7 cellular contexts compared by ENCODE assay signal in the genomic region with DNA sequence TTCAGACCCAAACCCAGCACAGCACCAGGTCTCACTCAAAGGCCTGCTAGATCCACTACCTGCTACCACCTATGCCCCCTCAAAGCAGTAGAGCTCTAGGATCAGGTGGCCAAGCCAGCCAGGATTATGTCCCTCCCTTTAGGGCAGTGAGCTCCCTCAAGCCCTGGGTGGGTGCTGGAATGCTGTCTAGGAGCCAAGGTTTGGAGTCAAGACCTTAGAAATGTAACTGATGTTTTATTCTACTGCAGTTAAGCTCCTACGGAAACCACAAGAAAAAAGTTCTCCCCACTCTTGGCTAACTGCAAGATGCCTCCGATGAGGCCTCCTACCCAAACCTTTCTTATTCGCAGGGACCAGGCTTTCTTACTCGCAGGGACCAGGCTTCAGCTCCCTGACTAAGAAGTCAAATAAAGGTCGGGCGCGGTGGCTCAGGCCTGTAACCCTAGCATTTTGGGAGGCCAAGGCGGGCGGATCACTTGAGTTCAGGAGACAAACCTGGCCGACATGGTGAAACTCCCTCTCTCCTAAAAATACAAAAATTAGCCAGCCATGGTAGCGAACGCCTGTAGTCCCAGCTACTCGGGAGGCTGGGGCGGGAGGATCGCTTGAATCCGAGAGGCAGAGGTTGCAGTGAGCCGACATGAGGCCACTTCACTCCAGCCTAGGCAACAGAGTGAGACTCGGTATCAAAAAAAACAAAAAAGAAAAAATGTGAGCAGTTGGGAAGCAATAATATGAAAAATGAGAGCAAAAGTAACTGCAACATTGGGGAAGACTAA. TPM values are rescaled to one million over a fixed set of nuclear protein-coding genes. Genes with fewer than 3 reads are reported as not detected.
DNase-seq lines count a peak whose midpoint lies in the region; ATAC-seq, FAIRE-seq and TF ChIP-seq lines count a peak whose summit lies in the region.

No MANE protein-coding gene starts in this region.

- TF ChIP-seq CTCF in HL-60 (IDR thresholded peaks at IDR 0.05; ENCODE audit: insufficient read depth, low read length) (no peak), VCaP (conservative IDR thresholded peaks at IDR 0.05) (no peak)

- peaks cover 2% of the 10 kb centered on the region for H3K4me1 ChIP-seq in right cardiac atrium (ENCODE audit: control insufficient read depth, insufficient read depth, low read length)

- no peaks in the 10 kb centered on the region for H3K9me3 ChIP-seq in right cardiac atrium (ENCODE audit: control insufficient read depth, low read length)

- intact Hi-C loops in right cardiac atrium (cut with DNase I): no loop called here

- DNase-seq in HL-60 (ENCODE audit: low read depth in 1 of 2, low spot score in 1 of 2): no peak
- DNase-seq in right cardiac atrium: peak; percentile 27 to 71 (median 44)
- DNase-seq in stimulated activated CD8-positive, alpha-beta memory T cell treated with anti-CD3 and anti-CD28 coated beads, Interleukin-4, amount 100 ng/mL, for 48 hours: peak; percentile 37
- DNase-seq in ACHN: no peak
- no peak for DNase-seq in RCC 7860 (ENCODE audit: low spot score)

- H3K27ac ChIP-seq in HL-60 (replicated peaks) (peak overlapping the region; percentile 99), VCaP (peak overlapping the region; percentile 80), right cardiac atrium (ENCODE audit: low read length) (peak overlapping the region; percentile 44)

- in situ Hi-C loops in ACHN (cut with HindIII; ENCODE audit: low pct_ligation_motif_present, low pct_unique_long_range_greater_than_20kb, low sequenced_read_pairs): no loop called here

- ATAC-seq in right cardiac atrium (no peak), HG03378 (IDR thresholded peaks at IDR 0.05; ENCODE audit: unreplicated experiment) (no peak)

- WGBS in right cardiac atrium: 87% methylated on average over 18 of the region's 18 CpGs

- no peak overlapping the region for H3K4me3 ChIP-seq in HL-60 (replicated peaks; ENCODE audit: insufficient read depth, low read length)
- no peak overlapping the region for H3K4me3 ChIP-seq in right cardiac atrium (ENCODE audit: low read length)

- FAIRE-seq in RCC 7860 (lab: Jason Lieb, UNC): no peak

- H3K27me3 ChIP-seq in HL-60 (ENCODE audit: insufficient read depth, poor library complexity, severe bottlenecking) (no peaks in the 10 kb centered on the region), right cardiac atrium (ENCODE audit: control insufficient read depth, insufficient read depth) (no peaks in the 10 kb centered on the region)

RNA-seq across cellular contexts. Expression of a gene that starts 31.8 kb away (rescaled TPM):
- total RNA-seq in right cardiac atrium: 10 to 100 TPM; 10.8 to 24.5 (median 18.0) TPM
- polyA plus RNA-seq in right cardiac atrium: 13.0 TPM

Comparison
In these comparisons a context has a peak if more than half of its experiments do, and no peak if none do; other contexts are left out.
1. DNase-seq: peak in right cardiac atrium (3 of 3) and stimulated activated CD8-positive, alpha-beta memory T cell treated with anti-CD3 and anti-CD28 coated beads, Interleukin-4, amount 100 ng/mL, for 48 hours (single experiment); none in HL-60 (0 of 2), ACHN (single experiment) and RCC 7860 (single experiment).
2. H3K27ac ChIP-seq: peak in every context shown above with its lines; median percentile 99 in HL-60; 80 in VCaP; 44 in right cardiac atrium.